Comparison of ENCODE assay signal across 23 cellular contexts in genomic region chr7:2627258-2628136, GRCh38. TPM values are rescaled to one million over a fixed set of nuclear protein-coding genes. Genes with fewer than 3 reads are reported as not detected.
DNase-seq lines count a peak whose midpoint lies in the region; ATAC-seq, FAIRE-seq and TF ChIP-seq lines count a peak whose summit lies in the region.
"Had no signal": no experiment of that assay in that cellular context is flagged by ENCODE, and none has a peak within 500 bp of the region (broad histone marks: within the 10 kb centered on the region; RNA-seq: fewer than 3 reads in every experiment).

No MANE protein-coding gene starts in this region.

- no peak for DNase-seq in heart right ventricle
- DNase-seq in left cardiac atrium = no peak
- no peak for DNase-seq in caudate nucleus (lab: John Stamatoyannopoulos, UW)
- no peak for DNase-seq in urothelium cell line (ENCODE audit: low spot score)
- DNase-seq in activated T-cell treated with anti-CD3 and anti-CD28 coated beads, Interleukin-2, amount 50 U/mL, for 4 hours = no peak
- DNase-seq in Kasumi-1 (lab: John Stamatoyannopoulos, UW) = no peak
- DNase-seq: activated CD4-positive, alpha-beta T cell treated with anti-CD3 and anti-CD28 coated beads for 1 hour; COR-L47; cortex of kidney; natural killer cell; NCI-H2107; NCI-H524; stimulated activated CD4-positive, alpha-beta T cell treated with anti-CD3 and anti-CD28 coated beads, Interleukin-4, amount 100 ng/mL, for 1 hour; SW 1271 had no signal

- H3K9me3 ChIP-seq in heart right ventricle = no peaks in the 10 kb centered on the region
- H3K9me3 ChIP-seq: BE2C, HAP-1 had no signal

- peak overlapping the region; percentile 74 to 95 (median 89) for H3K27ac Mint-ChIP-seq in nephron
- H3K27ac Mint-ChIP-seq: activated naive CD4-positive, alpha-beta T cell treated with anti-CD3 and anti-CD28 coated beads, Interleukin-2, amount 50 U/mL, for 24 hours; activated T-helper 1 cell treated with anti-CD3 and anti-CD28 coated beads, Interleukin-12 subunit alpha, Interleukin-12 subunit beta, Interleukin-2, Interleukin-4 antibody, amounts not matched to agents 30 ng/mL and 10 ng/mL and 1 ng/mL, durations not matched to agents 14 hours and 24 hours and 36 hours; natural killer cell had no signal

- H3K4me1 Mint-ChIP-seq in nephron = peaks cover 28% of the 10 kb centered on the region
- H3K4me1 Mint-ChIP-seq in activated T-cell treated with anti-CD3 and anti-CD28 coated beads, Interleukin-2, amount 50 U/mL, for 4 hours (ENCODE audit: low read depth) = peaks cover 6% of the 10 kb centered on the region

- ATAC-seq in heart right ventricle (no peak), left cardiac atrium (no peak), GM19035 (IDR thresholded peaks at IDR 0.05; ENCODE audit: unreplicated experiment) (no peak)
- ATAC-seq in activated T-cell treated with anti-CD3 and anti-CD28 coated beads, Interleukin-2, amount 50 U/mL, for 4 hours = no peak
- ATAC-seq: natural killer cell had no signal

- no peaks in the 10 kb centered on the region for H3K9me3 Mint-ChIP-seq in nephron
- H3K9me3 Mint-ChIP-seq in activated T-cell treated with anti-CD3 and anti-CD28 coated beads, Interleukin-2, amount 50 U/mL, for 4 hours = no peaks in the 10 kb centered on the region
- H3K9me3 Mint-ChIP-seq: activated naive CD4-positive, alpha-beta T cell treated with anti-CD3 and anti-CD28 coated beads, Interleukin-2, amount 50 U/mL, for 24 hours; activated T-helper 1 cell treated with anti-CD3 and anti-CD28 coated beads, Interleukin-12 subunit alpha, Interleukin-12 subunit beta, Interleukin-2, Interleukin-4 antibody, amounts not matched to agents 30 ng/mL and 10 ng/mL and 1 ng/mL, durations not matched to agents 14 hours and 24 hours and 36 hours; natural killer cell had no signal

- no peak overlapping the region for H3K4me3 Mint-ChIP-seq in nephron
- H3K4me3 Mint-ChIP-seq in activated T-cell treated with anti-CD3 and anti-CD28 coated beads, Interleukin-2, amount 50 U/mL, for 4 hours = no peak overlapping the region
- H3K4me3 Mint-ChIP-seq: activated naive CD4-positive, alpha-beta T cell treated with anti-CD3 and anti-CD28 coated beads, Interleukin-2, amount 50 U/mL, for 24 hours; activated T-helper 1 cell treated with anti-CD3 and anti-CD28 coated beads, Interleukin-12 subunit alpha, Interleukin-12 subunit beta, Interleukin-2, Interleukin-4 antibody, amounts not matched to agents 30 ng/mL and 10 ng/mL and 1 ng/mL, durations not matched to agents 14 hours and 24 hours and 36 hours; natural killer cell had no signal

- H3K27ac ChIP-seq in heart right ventricle (peak overlapping the region in 9 of 10 donors; percentile 54 to 86 (median 69)), caudate nucleus (ENCODE audit: low read depth, low read length) (peak overlapping the region; percentile 11)

- no peaks in the 10 kb centered on the region for H3K36me3 ChIP-seq in heart right ventricle
- H3K36me3 ChIP-seq: BE2C, HAP-1 had no signal

- H3K4me1 ChIP-seq in heart right ventricle = peaks cover 2 to 48% (median 23%) of the 10 kb centered on the region in 9 donors

- peak; percentile 67 for FAIRE-seq in urothelium cell line (lab: Jason Lieb, UNC)
- FAIRE-seq: A204.1, kidney had no signal

- H3K36me3 Mint-ChIP-seq in nephron (ENCODE audit: low read depth) = no peaks in the 10 kb centered on the region
- no peaks in the 10 kb centered on the region for H3K36me3 Mint-ChIP-seq in activated T-cell treated with anti-CD3 and anti-CD28 coated beads, Interleukin-2, amount 50 U/mL, for 4 hours (ENCODE audit: insufficient read depth)
- H3K36me3 Mint-ChIP-seq: activated naive CD4-positive, alpha-beta T cell treated with anti-CD3 and anti-CD28 coated beads, Interleukin-2, amount 50 U/mL, for 24 hours; natural killer cell had no signal

- intact Hi-C loops in heart right ventricle (cut with DNase I) (loop anchor here in 1 of 10 donors (2.0 kb wide), 1 partner anchor 21 kb away; no protein-coding TSS in a partner anchor), left cardiac atrium (cut with DNase I) (no loop called here)

- TF ChIP-seq CTCF in heart right ventricle (IDR thresholded peaks at IDR 0.05) (no peak), nephron (IDR thresholded peaks at IDR 0.05; ENCODE audit: unreplicated experiment in 3 of 3) (no peak)

- no peak overlapping the region for H3K4me3 ChIP-seq in heart right ventricle
- H3K4me3 ChIP-seq: HAP-1, smooth muscle cell had no signal

- 81 to 89% methylated on average over 9 of the region's 9 CpGs for WGBS in heart right ventricle, 2 donors

- H3K27me3 Mint-ChIP-seq in nephron (ENCODE audit: low read depth) = no peaks in the 10 kb centered on the region
- no peaks in the 10 kb centered on the region for H3K27me3 Mint-ChIP-seq in activated T-cell treated with anti-CD3 and anti-CD28 coated beads, Interleukin-2, amount 50 U/mL, for 4 hours (ENCODE audit: low read depth)
- H3K27me3 Mint-ChIP-seq: activated naive CD4-positive, alpha-beta T cell treated with anti-CD3 and anti-CD28 coated beads, Interleukin-2, amount 50 U/mL, for 24 hours had no signal

- H3K27me3 ChIP-seq in heart right ventricle = no peaks in the 10 kb centered on the region
- H3K27me3 ChIP-seq: BE2C had no signal

RNA-seq across cellular contexts. Expression of gene TTYH3, which starts 4.3 kb away (rescaled TPM):
- 10 to 100 TPM in 4 of 10 donors, 1 to 10 TPM in 6; 7.0 to 37.5 (median 9.0) TPM for total RNA-seq in heart right ventricle
- polyA plus RNA-seq in heart right ventricle = 1 to 10 TPM; 8.6 to 10.0 TPM
- 10 to 100 TPM; 30.3 to 38.7 TPM for total RNA-seq in left cardiac atrium
- total RNA-seq in activated T-cell treated with anti-CD3 and anti-CD28 coated beads, Interleukin-2, amount 50 U/mL, for 4 hours = 10 to 100 TPM; 13.4 to 17.3 (median 15.2) TPM
